11 cellular contexts compared by ENCODE assay signal in genomic region chr17:81308161-81308560, GRCh38.
"Had no signal": no experiment of that assay in that cellular context is flagged by ENCODE, and none has a peak within 500 bp of the region (broad histone marks: within the 10 kb centered on the region; RNA-seq: fewer than 3 reads in every experiment).

No MANE protein-coding gene starts in this region.

- H3K9me3 ChIP-seq: ovary, tibial artery had no signal

- H3K27ac ChIP-seq: ovary, SK-N-MC, tibial artery had no signal

- H3K4me3 ChIP-seq: ovary, SK-N-MC had no signal

- H3K36me3 ChIP-seq: ovary, tibial artery had no signal

- ATAC-seq: stimulated activated naive B cell treated with anti-CD40 and anti-IgM and Interleukin-4, amounts not matched to agents 10 μg/mL and 1 μg/mL and 100 μg/mL, for 72 hours had no signal

- H3K27me3 ChIP-seq: ovary had no signal

- DNase-seq: activated CD4-positive, CD25-positive, alpha-beta regulatory T cell treated with anti-CD3 and anti-CD28 coated beads, Interleukin-2, amount 50 U/mL, for 72 hours; activated naive CD8-positive, alpha-beta T cell treated with anti-CD3 and anti-CD28 coated beads for 36 hours; hypothalamus; kidney; ovary; stimulated activated CD4-positive, alpha-beta T cell treated with anti-CD3 and anti-CD28 coated beads, Interleukin-2, amount 100 ng/mL, for 48 hours; stimulated activated naive B cell treated with anti-CD40 and anti-IgM and Interleukin-4, amounts not matched to agents 10 μg/mL and 1 μg/mL and 100 μg/mL, for 72 hours; T-helper 1 cell; T1000; tibial artery had no signal
